ENCODE assay signal across 1 cellular context in genomic region chr2:113227290-113227689, GRCh38.
TF ChIP-seq lines count a peak whose summit lies in the region.

No MANE protein-coding gene starts in this region.

TF ChIP-seq in A549, 52 proteins besides CTCF, POLR2A, EP300 and RAD21 (continued from another document):
- TF ChIP-seq REST (IDR thresholded peaks at IDR 0.05): no peak
- no peak for TF ChIP-seq HOXB5 (CRISPR knock-in tag; IDR thresholded peaks at IDR 0.05)
- TF ChIP-seq, protein P1, sequence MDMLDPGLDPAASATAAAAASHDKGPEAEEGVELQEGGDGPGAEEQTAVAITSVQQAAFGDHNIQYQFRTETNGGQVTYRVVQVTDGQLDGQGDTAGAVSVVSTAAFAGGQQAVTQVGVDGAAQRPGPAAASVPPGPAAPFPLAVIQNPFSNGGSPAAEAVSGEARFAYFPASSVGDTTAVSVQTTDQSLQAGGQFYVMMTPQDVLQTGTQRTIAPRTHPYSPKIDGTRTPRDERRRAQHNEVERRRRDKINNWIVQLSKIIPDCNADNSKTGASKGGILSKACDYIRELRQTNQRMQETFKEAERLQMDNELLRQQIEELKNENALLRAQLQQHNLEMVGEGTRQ (IDR thresholded peaks at IDR 0.05): no peak
- TF ChIP-seq MYC (IDR thresholded peaks at IDR 0.05; ENCODE audit: borderline replicate concordance, low read length): no peak
- no peak for TF ChIP-seq ZFP36 (IDR thresholded peaks at IDR 0.05; ENCODE audit: borderline replicate concordance, partially characterized antibody)
- no peak for TF ChIP-seq TP53 (CRISPR knock-in tag; IDR thresholded peaks at IDR 0.05)
- TF ChIP-seq HMGXB4 (CRISPR knock-in tag; IDR thresholded peaks at IDR 0.05; ENCODE audit: borderline replicate concordance): no peak
- TF ChIP-seq HOXA7 (CRISPR knock-in tag; IDR thresholded peaks at IDR 0.05): no peak
- no peak for TF ChIP-seq RARB (CRISPR knock-in tag; IDR thresholded peaks at IDR 0.05)
- TF ChIP-seq RCOR1 (IDR thresholded peaks at IDR 0.05; ENCODE audit: low read depth, low read length): no peak
- TF ChIP-seq, protein P2, sequence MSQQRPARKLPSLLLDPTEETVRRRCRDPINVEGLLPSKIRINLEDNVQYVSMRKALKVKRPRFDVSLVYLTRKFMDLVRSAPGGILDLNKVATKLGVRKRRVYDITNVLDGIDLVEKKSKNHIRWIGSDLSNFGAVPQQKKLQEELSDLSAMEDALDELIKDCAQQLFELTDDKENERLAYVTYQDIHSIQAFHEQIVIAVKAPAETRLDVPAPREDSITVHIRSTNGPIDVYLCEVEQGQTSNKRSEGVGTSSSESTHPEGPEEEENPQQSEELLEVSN (IDR thresholded peaks at IDR 0.05; ENCODE audit: borderline replicate concordance, low read depth): no peak
